Comparison of ENCODE assay signal across 8 cellular contexts in genomic region chr7:104883718-104884452, GRCh38.
A peak's percentile ranks its signal among the peaks of the same experiment; 100 is the strongest.
DNase-seq lines count a peak whose midpoint lies in the region; ATAC-seq and TF ChIP-seq lines count a peak whose summit lies in the region.

No MANE protein-coding gene starts in this region.

- POLR2A ChIA-PET in OCI-LY7 (lab: Charles Lee): interaction anchor here (1.0 to 1.5 kb wide), 5 partner anchors 11 to 233 kb away, joined by 3 to 6 read pairs (median 3); no protein-coding TSS in a partner anchor

- H3K9me3 Mint-ChIP-seq in naive B cell: peaks cover 0 to 8% (median 6%) of the 10 kb centered on the region in 7 donors

- peak overlapping the region in 1 of 6 donors; percentile 15 for H3K27ac Mint-ChIP-seq in naive B cell

- H3K4me2 ChIP-seq in OCI-LY7 (ENCODE audit: low read length): peak overlapping the region; percentile 27; the same call in 1 of the 2 replicates

- TF ChIP-seq POLR2A in esophagus muscularis mucosa (IDR thresholded peaks at IDR 0.05; ENCODE audit: low read depth): no peak

- H3K36me3 Mint-ChIP-seq in naive B cell: no peaks in the 10 kb centered on the region

- no TSS peak for BruUV-seq in OCI-LY7 (replicated peaks; lab: Mats Ljungman, UMichigan)

- TF ChIP-seq EP300 in esophagus muscularis mucosa (IDR thresholded peaks at IDR 0.05): no peak

- DNase-seq in DMS114 treated with DMSO at 0.1 percent for 48 hours (lab: John Stamatoyannopoulos, UW; ENCODE audit: unreplicated experiment): peak; percentile 37
- DNase-seq in HUDEP-2 (lab: John Stamatoyannopoulos, UW; ENCODE audit: unreplicated experiment in 76 of 76): peak in 68 of 76 experiments; percentile 1 to 79 (median 44)
- peak; percentile 72 for DNase-seq in OCI-LY7 (ENCODE audit: low spot score)
- DNase-seq in activated T-cell treated with anti-CD3 and anti-CD28 coated beads for 48 hours (ENCODE audit: low read depth): peak; percentile 71
- peak; percentile 94 for DNase-seq in esophagus muscularis mucosa (ENCODE audit: extremely low spot score)
- DNase-seq in naive B cell: peak; percentile 63
- DNase-seq in stimulated activated CD8-positive, alpha-beta memory T cell treated with anti-CD3 and anti-CD28 coated beads, Interleukin-7, amount 100 ng/mL, for 48 hours (ENCODE audit: extremely low read depth in 1 of 2, low read depth in 1 of 2): peak; percentile 49 to 58

- H3K9me2 ChIP-seq in OCI-LY7 (ENCODE audit: insufficient read depth, low read length): no peaks in the 10 kb centered on the region

- peak overlapping the region in 3 of 8 donors; percentile 5 to 42 (median 32) for H3K4me3 Mint-ChIP-seq in naive B cell

- TF ChIP-seq CTCF in OCI-LY7 (conservative IDR thresholded peaks at IDR 0.05; ENCODE audit: low read length) (peak; percentile 97), esophagus muscularis mucosa (IDR thresholded peaks at IDR 0.05) (peak; percentile 85 to 92 (median 86))

- H3K4me1 ChIP-seq in OCI-LY7 (ENCODE audit: insufficient read depth, low read length, poor library complexity, severe bottlenecking) (peaks cover 5% of the 10 kb centered on the region), esophagus muscularis mucosa (peaks cover 11 to 17% (median 13%) of the 10 kb centered on the region in 4 donors)

- CTCF ChIA-PET in OCI-LY7 (lab: Charles Lee; ENCODE audit: unreplicated experiment): interaction anchor here (0.5 to 2.3 kb wide), 5 partner anchors 34 to 930 kb away, joined by 3 to 7 read pairs (median 4); no protein-coding TSS in a partner anchor

- H3K27ac ChIP-seq in OCI-LY7 (ENCODE audit: low read depth, low read length, poor library complexity, severe bottlenecking) (no peak overlapping the region), esophagus muscularis mucosa (replicated peaks in 1 of 4) (peak overlapping the region; percentile 34 to 65 (median 62))

- no peaks in the 10 kb centered on the region for H3K27me3 ChIP-seq in esophagus muscularis mucosa

- H3K9me3 ChIP-seq in OCI-LY7 (ENCODE audit: low read length) (no peaks in the 10 kb centered on the region), esophagus muscularis mucosa (no peaks in the 10 kb centered on the region)

- no peak overlapping the region for H3K4me3 ChIP-seq in OCI-LY7 (ENCODE audit: low read depth, low read length, poor library complexity, severe bottlenecking)
- peak overlapping the region; percentile 5 to 34 (median 12) for H3K4me3 ChIP-seq in esophagus muscularis mucosa

- 35% methylated on average over 17 of the region's 17 CpGs for WGBS in esophagus muscularis mucosa

- peaks cover 5 to 11% (median 10%) of the 10 kb centered on the region in 3 donors for H3K4me1 Mint-ChIP-seq in naive B cell

- no peaks in the 10 kb centered on the region for H3K79me2 ChIP-seq in OCI-LY7 (ENCODE audit: insufficient read depth, low read depth, low read length)

- H3K27me3 Mint-ChIP-seq in naive B cell: peaks cover 0 to 15% (median 13%) of the 10 kb centered on the region in 3 donors

- peak; percentile 93 for ATAC-seq in GM21515 (IDR thresholded peaks at IDR 0.05; ENCODE audit: unreplicated experiment)
- peak; percentile 79 to 91 for ATAC-seq in naive B cell (ENCODE audit: low read depth in 2 of 2)

- H4K20me1 ChIP-seq in OCI-LY7 (ENCODE audit: insufficient read depth, low read length): no peaks in the 10 kb centered on the region

- intact Hi-C loops in OCI-LY7 (cut with micrococcal nuclease; ENCODE audit: unreplicated experiment): loop anchor here (1.0 kb wide), 1 partner anchor 34 kb away; no protein-coding TSS in a partner anchor
- intact Hi-C loops in esophagus muscularis mucosa (cut with DNase I): loop anchor here (2.0 kb wide), 1 partner anchor 33 kb away; no protein-coding TSS in a partner anchor

- H2AFZ ChIP-seq in OCI-LY7 (ENCODE audit: low read length): peak overlapping the region; percentile 81; the same call in 1 of the 2 replicates

- H3K36me3 ChIP-seq in OCI-LY7 (ENCODE audit: insufficient read depth, low read length): no peaks in the 10 kb centered on the region
- H3K36me3 ChIP-seq in esophagus muscularis mucosa: no peaks in the 10 kb centered on the region

Comparison
In these comparisons a context has a peak if more than half of its experiments do, and no peak if none do; other contexts are left out.
1. DNase-seq: peak in every context shown above with its lines; median percentile 94 in esophagus muscularis mucosa; 72 in OCI-LY7; 71 in activated T-cell treated with anti-CD3 and anti-CD28 coated beads for 48 hours; 63 in naive B cell; 54 in stimulated activated CD8-positive, alpha-beta memory T cell treated with anti-CD3 and anti-CD28 coated beads, Interleukin-7, amount 100 ng/mL, for 48 hours; 44 in HUDEP-2; 37 in DMS114 treated with DMSO at 0.1 percent for 48 hours.